26 cellular contexts compared by ENCODE assay signal in genomic region chr15:40739854-40740253, GRCh38. TPM values are rescaled to one million over a fixed set of nuclear protein-coding genes. Genes with fewer than 3 reads are reported as not detected.
DNase-seq lines count a peak whose midpoint lies in the region; ATAC-seq and TF ChIP-seq lines count a peak whose summit lies in the region.
"Had no signal": no experiment of that assay in that cellular context is flagged by ENCODE, and none has a peak within 500 bp of the region (broad histone marks: within the 10 kb centered on the region; RNA-seq: fewer than 3 reads in every experiment).

No MANE protein-coding gene starts in this region.

- TF ChIP-seq POLR2A in tibial nerve (IDR thresholded peaks at IDR 0.05): no peak

- 78 to 96% methylated on average over 2 of the region's 2 CpGs for WGBS in tibial nerve, 2 donors

- H3K36me3 ChIP-seq in iPS-20b (ENCODE audit: insufficient read depth, low read depth, low read length) (peaks cover 72% of the 10 kb centered on the region), tibial nerve (peaks cover 0 to 97% (median 17%) of the 10 kb centered on the region in 3 donors)

- ATAC-seq in activated naive CD8-positive, alpha-beta T cell treated with anti-CD3 and anti-CD28 coated beads, Interleukin-2, amount 50 U/mL, for 24 hours: no peak
- ATAC-seq in activated naive CD8-positive, alpha-beta T cell treated with anti-CD3 and anti-CD28 coated beads, Interleukin-2, amount 10 ng/mL, durations not matched to agents 7 days and 5 days (ENCODE audit: low read depth): no peak
- ATAC-seq in stimulated activated naive B cell treated with anti-CD40 and anti-IgM and Interleukin-4, amounts not matched to agents 10 μg/mL and 1 μg/mL and 100 μg/mL, for 72 hours (replicated peaks): no peak
- no peak for ATAC-seq in GM21381 (IDR thresholded peaks at IDR 0.05; ENCODE audit: unreplicated experiment)
- ATAC-seq: activated T-cell treated with anti-CD3 and anti-CD28 coated beads, Interleukin-2, amount 50 U/mL, for 72 hours; body of pancreas had no signal

- DNase-seq in activated naive CD8-positive, alpha-beta T cell treated with anti-CD3 and anti-CD28 coated beads for 36 hours: no peak
- DNase-seq in activated naive CD8-positive, alpha-beta T cell treated with anti-CD3 and anti-CD28 coated beads, Interleukin-2, amount 50 U/mL, for 24 hours: no peak
- DNase-seq in activated naive CD8-positive, alpha-beta T cell treated with anti-CD3 and anti-CD28 coated beads, Interleukin-2, amount 10 ng/mL, durations not matched to agents 7 days and 5 days: no peak
- DNase-seq in stimulated activated naive B cell treated with anti-CD40 and anti-IgM and Interleukin-4, amounts not matched to agents 10 μg/mL and 1 μg/mL and 100 μg/mL, for 72 hours: no peak
- no peak for DNase-seq in tibial nerve (ENCODE audit: low spot score in 2 of 2)
- no peak for DNase-seq in activated CD4-positive, alpha-beta memory T cell treated with anti-CD3 and anti-CD28 coated beads for 36 hours
- DNase-seq: activated CD4-positive, CD25-positive, alpha-beta regulatory T cell; activated T-cell treated with anti-CD3 and anti-CD28 coated beads, Interleukin-2, amount 50 U/mL, for 72 hours; body of pancreas; C1 segment of cervical spinal cord; colonic mucosa; EL; KBM-7; left ventricle myocardium inferior; MM.1S; NCI-H1436 treated with DMSO at 0.1 percent for 48 hours; NK-92 treated with Interleukin-12 subunit alpha and Interleukin-12 subunit beta, amount 100 ng/mL, for 24 hours; RPMI8226; stimulated activated CD4-positive, alpha-beta T cell treated with anti-CD3 and anti-CD28 coated beads, Interleukin-1b, Interleukin-23, amount 100 ng/mL, for 48 hours had no signal

- H3K4me1 Mint-ChIP-seq in activated naive CD8-positive, alpha-beta T cell treated with anti-CD3 and anti-CD28 coated beads for 36 hours: peaks cover 17% of the 10 kb centered on the region
- peaks cover 22% of the 10 kb centered on the region for H3K4me1 Mint-ChIP-seq in activated naive CD8-positive, alpha-beta T cell treated with anti-CD3 and anti-CD28 coated beads, Interleukin-2, amount 50 U/mL, for 24 hours
- peaks cover 25% of the 10 kb centered on the region for H3K4me1 Mint-ChIP-seq in activated naive CD8-positive, alpha-beta T cell treated with anti-CD3 and anti-CD28 coated beads, Interleukin-2, amount 10 ng/mL, durations not matched to agents 7 days and 5 days
- no peaks in the 10 kb centered on the region for H3K4me1 Mint-ChIP-seq in stimulated activated naive B cell treated with anti-CD40 and anti-IgM and Interleukin-4, amounts not matched to agents 10 μg/mL and 1 μg/mL and 100 μg/mL, for 72 hours
- peaks cover 23% of the 10 kb centered on the region for H3K4me1 Mint-ChIP-seq in activated CD4-positive, alpha-beta memory T cell treated with anti-CD3 and anti-CD28 coated beads for 36 hours (ENCODE audit: low read depth)

- peak overlapping the region; percentile 2 for H3K27ac Mint-ChIP-seq in activated naive CD8-positive, alpha-beta T cell treated with anti-CD3 and anti-CD28 coated beads for 36 hours
- no peak overlapping the region for H3K27ac Mint-ChIP-seq in activated naive CD8-positive, alpha-beta T cell treated with anti-CD3 and anti-CD28 coated beads, Interleukin-2, amount 50 U/mL, for 24 hours
- peak overlapping the region; percentile 21 for H3K27ac Mint-ChIP-seq in activated naive CD8-positive, alpha-beta T cell treated with anti-CD3 and anti-CD28 coated beads, Interleukin-2, amount 10 ng/mL, durations not matched to agents 7 days and 5 days
- H3K27ac Mint-ChIP-seq in stimulated activated naive B cell treated with anti-CD40 and anti-IgM and Interleukin-4, amounts not matched to agents 10 μg/mL and 1 μg/mL and 100 μg/mL, for 72 hours: peak overlapping the region; percentile 42
- no peak overlapping the region for H3K27ac Mint-ChIP-seq in activated CD4-positive, alpha-beta memory T cell treated with anti-CD3 and anti-CD28 coated beads for 36 hours

- H3K27me3 ChIP-seq in iPS-20b (ENCODE audit: insufficient read depth, low read length): no peaks in the 10 kb centered on the region
- H3K27me3 ChIP-seq in tibial nerve: no peaks in the 10 kb centered on the region
- H3K27me3 ChIP-seq: body of pancreas, colonic mucosa, suprapubic skin, vagina had no signal

- TF ChIP-seq EP300 in tibial nerve (IDR thresholded peaks at IDR 0.05): no peak

- TF ChIP-seq CTCF in tibial nerve (IDR thresholded peaks at IDR 0.05): no peak

- POLR2A ChIA-PET in activated naive CD8-positive, alpha-beta T cell treated with anti-CD3 and anti-CD28 coated beads, Interleukin-2, amount 10 ng/mL, durations not matched to agents 7 days and 5 days (lab: Charles Lee): interaction anchor here (1.4 kb wide), 1 partner anchor 11 kb away, joined by 8 read pairs; no protein-coding TSS in a partner anchor
- POLR2A ChIA-PET in activated CD4-positive, alpha-beta memory T cell treated with anti-CD3 and anti-CD28 coated beads for 36 hours (lab: Charles Lee): interaction anchor here (0.6 kb wide), 1 partner anchor 72 kb away, joined by 5 read pairs; no protein-coding TSS in a partner anchor

- peak overlapping the region; percentile 21; the same call in 1 of the 2 replicates for H3K9ac ChIP-seq in iPS-20b (ENCODE audit: low read depth, low read length)

- H3K9me3 Mint-ChIP-seq in activated naive CD8-positive, alpha-beta T cell treated with anti-CD3 and anti-CD28 coated beads for 36 hours: no peaks in the 10 kb centered on the region
- H3K9me3 Mint-ChIP-seq in activated naive CD8-positive, alpha-beta T cell treated with anti-CD3 and anti-CD28 coated beads, Interleukin-2, amount 50 U/mL, for 24 hours: no peaks in the 10 kb centered on the region
- H3K9me3 Mint-ChIP-seq in activated naive CD8-positive, alpha-beta T cell treated with anti-CD3 and anti-CD28 coated beads, Interleukin-2, amount 10 ng/mL, durations not matched to agents 7 days and 5 days: no peaks in the 10 kb centered on the region
- no peaks in the 10 kb centered on the region for H3K9me3 Mint-ChIP-seq in stimulated activated naive B cell treated with anti-CD40 and anti-IgM and Interleukin-4, amounts not matched to agents 10 μg/mL and 1 μg/mL and 100 μg/mL, for 72 hours
- no peaks in the 10 kb centered on the region for H3K9me3 Mint-ChIP-seq in activated CD4-positive, alpha-beta memory T cell treated with anti-CD3 and anti-CD28 coated beads for 36 hours
- H3K9me3 Mint-ChIP-seq: activated T-cell treated with anti-CD3 and anti-CD28 coated beads, Interleukin-2, amount 50 U/mL, for 72 hours; neural crest cell had no signal

- no peak overlapping the region for H3K4me3 ChIP-seq in iPS-20b (ENCODE audit: low read length)
- no peak overlapping the region for H3K4me3 ChIP-seq in tibial nerve
- H3K4me3 ChIP-seq: body of pancreas, colonic mucosa, left ventricle myocardium inferior, skin epidermis, suprapubic skin, vagina had no signal

- CTCF ChIA-PET in activated CD4-positive, alpha-beta memory T cell treated with anti-CD3 and anti-CD28 coated beads for 36 hours (lab: Charles Lee): interaction anchor here (1.0 to 1.6 kb wide), 2 partner anchors 43 to 151 kb away, joined by 3 to 9 read pairs; no protein-coding TSS in a partner anchor

- no peaks in the 10 kb centered on the region for H3K27me3 Mint-ChIP-seq in activated naive CD8-positive, alpha-beta T cell treated with anti-CD3 and anti-CD28 coated beads for 36 hours
- no peaks in the 10 kb centered on the region for H3K27me3 Mint-ChIP-seq in activated naive CD8-positive, alpha-beta T cell treated with anti-CD3 and anti-CD28 coated beads, Interleukin-2, amount 50 U/mL, for 24 hours
- H3K27me3 Mint-ChIP-seq in activated naive CD8-positive, alpha-beta T cell treated with anti-CD3 and anti-CD28 coated beads, Interleukin-2, amount 10 ng/mL, durations not matched to agents 7 days and 5 days: no peaks in the 10 kb centered on the region
- H3K27me3 Mint-ChIP-seq in stimulated activated naive B cell treated with anti-CD40 and anti-IgM and Interleukin-4, amounts not matched to agents 10 μg/mL and 1 μg/mL and 100 μg/mL, for 72 hours: no peaks in the 10 kb centered on the region
- no peaks in the 10 kb centered on the region for H3K27me3 Mint-ChIP-seq in activated CD4-positive, alpha-beta memory T cell treated with anti-CD3 and anti-CD28 coated beads for 36 hours
- H3K27me3 Mint-ChIP-seq: progenitor cell of endocrine pancreas had no signal

- H3K4me1 ChIP-seq in iPS-20b (ENCODE audit: insufficient read depth, low read length) (peaks cover 28% of the 10 kb centered on the region), tibial nerve (no peaks in the 10 kb centered on the region)
- H3K4me1 ChIP-seq: body of pancreas, colonic mucosa, suprapubic skin had no signal

- H3K27ac ChIP-seq in iPS-20b (ENCODE audit: low read length) (no peak overlapping the region), tibial nerve (no peak overlapping the region)
- H3K27ac ChIP-seq: body of pancreas, colonic mucosa, left ventricle myocardium inferior, skin epidermis, suprapubic skin, vagina had no signal

- H3K9me3 ChIP-seq in iPS-20b (ENCODE audit: insufficient read depth, low read depth, low read length) (no peaks in the 10 kb centered on the region), tibial nerve (no peaks in the 10 kb centered on the region)
- H3K9me3 ChIP-seq: body of pancreas, colonic mucosa, left ventricle myocardium inferior, suprapubic skin, vagina had no signal

- H3K36me3 Mint-ChIP-seq in activated naive CD8-positive, alpha-beta T cell treated with anti-CD3 and anti-CD28 coated beads for 36 hours: peaks cover 19% of the 10 kb centered on the region
- H3K36me3 Mint-ChIP-seq in activated naive CD8-positive, alpha-beta T cell treated with anti-CD3 and anti-CD28 coated beads, Interleukin-2, amount 50 U/mL, for 24 hours (ENCODE audit: low read depth): peaks cover 53% of the 10 kb centered on the region
- H3K36me3 Mint-ChIP-seq in activated naive CD8-positive, alpha-beta T cell treated with anti-CD3 and anti-CD28 coated beads, Interleukin-2, amount 10 ng/mL, durations not matched to agents 7 days and 5 days: peaks cover 23% of the 10 kb centered on the region
- H3K36me3 Mint-ChIP-seq in stimulated activated naive B cell treated with anti-CD40 and anti-IgM and Interleukin-4, amounts not matched to agents 10 μg/mL and 1 μg/mL and 100 μg/mL, for 72 hours: peaks cover 37 to 44% of the 10 kb centered on the region in 2 donors
- peaks cover 40% of the 10 kb centered on the region for H3K36me3 Mint-ChIP-seq in activated CD4-positive, alpha-beta memory T cell treated with anti-CD3 and anti-CD28 coated beads for 36 hours

- no peak overlapping the region for H3K4me3 Mint-ChIP-seq in activated naive CD8-positive, alpha-beta T cell treated with anti-CD3 and anti-CD28 coated beads for 36 hours
- H3K4me3 Mint-ChIP-seq in activated naive CD8-positive, alpha-beta T cell treated with anti-CD3 and anti-CD28 coated beads, Interleukin-2, amount 50 U/mL, for 24 hours: no peak overlapping the region
- no peak overlapping the region for H3K4me3 Mint-ChIP-seq in activated naive CD8-positive, alpha-beta T cell treated with anti-CD3 and anti-CD28 coated beads, Interleukin-2, amount 10 ng/mL, durations not matched to agents 7 days and 5 days
- no peak overlapping the region for H3K4me3 Mint-ChIP-seq in stimulated activated naive B cell treated with anti-CD40 and anti-IgM and Interleukin-4, amounts not matched to agents 10 μg/mL and 1 μg/mL and 100 μg/mL, for 72 hours
- H3K4me3 Mint-ChIP-seq in activated CD4-positive, alpha-beta memory T cell treated with anti-CD3 and anti-CD28 coated beads for 36 hours: no peak overlapping the region
- H3K4me3 Mint-ChIP-seq: activated T-cell treated with anti-CD3 and anti-CD28 coated beads, Interleukin-2, amount 50 U/mL, for 72 hours; neural crest cell had no signal

- intact Hi-C loops in activated CD4-positive, alpha-beta memory T cell treated with anti-CD3 and anti-CD28 coated beads for 36 hours (cut with micrococcal nuclease): loop anchor here (5.0 kb wide), 1 partner anchor 152 kb away; the partner anchor contains the start of gene VPS18

RNA-seq across cellular contexts. Expression of gene RMDN3, which starts 15.2 kb away (rescaled TPM):
- 10 to 100 TPM; 32.0 to 32.4 TPM for total RNA-seq in activated naive CD8-positive, alpha-beta T cell treated with anti-CD3 and anti-CD28 coated beads for 36 hours
- 10 to 100 TPM; 32.5 to 36.4 TPM for total RNA-seq in activated naive CD8-positive, alpha-beta T cell treated with anti-CD3 and anti-CD28 coated beads, Interleukin-2, amount 10 ng/mL, durations not matched to agents 7 days and 5 days
- total RNA-seq in tibial nerve: 10 to 100 TPM; 26.7 to 41.1 (median 39.1) TPM
- 10 to 100 TPM; 22.6 to 22.7 TPM for total RNA-seq in activated CD4-positive, alpha-beta memory T cell treated with anti-CD3 and anti-CD28 coated beads for 36 hours

RNA-seq across cellular contexts. Expression of gene GCHFR, which starts 24.0 kb away (rescaled TPM):
- 10 to 100 TPM; 35.2 to 35.9 TPM for total RNA-seq in activated naive CD8-positive, alpha-beta T cell treated with anti-CD3 and anti-CD28 coated beads for 36 hours
- total RNA-seq in activated naive CD8-positive, alpha-beta T cell treated with anti-CD3 and anti-CD28 coated beads, Interleukin-2, amount 10 ng/mL, durations not matched to agents 7 days and 5 days: 10 to 100 TPM; 58.2 to 61.5 TPM
- total RNA-seq in tibial nerve: 10 to 100 TPM; 24.5 to 49.4 (median 44.1) TPM
- 10 to 100 TPM; 36.0 to 40.2 TPM for total RNA-seq in activated CD4-positive, alpha-beta memory T cell treated with anti-CD3 and anti-CD28 coated beads for 36 hours

RNA-seq across cellular contexts. Expression of gene C15orf62, which starts 29.9 kb away (rescaled TPM):
- under 1 TPM; 0.43 to 0.50 TPM for total RNA-seq in activated naive CD8-positive, alpha-beta T cell treated with anti-CD3 and anti-CD28 coated beads for 36 hours
- total RNA-seq in activated naive CD8-positive, alpha-beta T cell treated with anti-CD3 and anti-CD28 coated beads, Interleukin-2, amount 10 ng/mL, durations not matched to agents 7 days and 5 days: 1 to 10 TPM; 2.4 TPM
- total RNA-seq in tibial nerve: under 1 TPM in 1 of 4 donors, not detected in 3; 0.59 TPM
- total RNA-seq in activated CD4-positive, alpha-beta memory T cell treated with anti-CD3 and anti-CD28 coated beads for 36 hours: under 1 TPM; 0.39 to 0.43 TPM

RNA-seq across cellular contexts. Expression of gene RAD51, which starts 44.9 kb away (rescaled TPM):
- total RNA-seq in activated naive CD8-positive, alpha-beta T cell treated with anti-CD3 and anti-CD28 coated beads for 36 hours: 10 to 100 TPM; 67.7 to 69.6 TPM
- total RNA-seq in activated naive CD8-positive, alpha-beta T cell treated with anti-CD3 and anti-CD28 coated beads, Interleukin-2, amount 10 ng/mL, durations not matched to agents 7 days and 5 days: 10 to 100 TPM; 52.4 to 54.5 TPM
- under 1 TPM in 2 of 4 donors, not detected in 2; 0.42 to 0.59 TPM for total RNA-seq in tibial nerve
- 10 to 100 TPM; 67.1 to 70.0 TPM for total RNA-seq in activated CD4-positive, alpha-beta memory T cell treated with anti-CD3 and anti-CD28 coated beads for 36 hours

Comparison
In these comparisons a context has a peak if more than half of its experiments do, and no peak if none do; other contexts are left out.
1. H3K27ac Mint-ChIP-seq: peak in activated naive CD8-positive, alpha-beta T cell treated with anti-CD3 and anti-CD28 coated beads for 36 hours (single experiment), activated naive CD8-positive, alpha-beta T cell treated with anti-CD3 and anti-CD28 coated beads, Interleukin-2, amount 10 ng/mL, durations not matched to agents 7 days and 5 days (single experiment) and stimulated activated naive B cell treated with anti-CD40 and anti-IgM and Interleukin-4, amounts not matched to agents 10 μg/mL and 1 μg/mL and 100 μg/mL, for 72 hours (single experiment); none in activated naive CD8-positive, alpha-beta T cell treated with anti-CD3 and anti-CD28 coated beads, Interleukin-2, amount 50 U/mL, for 24 hours (single experiment) and activated CD4-positive, alpha-beta memory T cell treated with anti-CD3 and anti-CD28 coated beads for 36 hours (single experiment).